Comparison of ENCODE assay signal across 25 cellular contexts in genomic region chr9:2889023-2889422, GRCh38.
"Had no signal": no experiment of that assay in that cellular context is flagged by ENCODE, and none has a peak within 500 bp of the region (broad histone marks: within the 10 kb centered on the region; RNA-seq: fewer than 3 reads in every experiment).

No MANE protein-coding gene starts in this region.

- H3K9me3 ChIP-seq: neutrophil, ovary, right atrium auricular region, right lobe of liver, stomach, testis, thyroid gland, transverse colon, upper lobe of left lung, vagina had no signal

- DNase-seq: islet precursor cell; left ventricle myocardium inferior; mesendoderm; naive B cell; natural killer cell; nephron progenitor cell; ovary; right lobe of liver; stimulated activated CD4-positive, alpha-beta T cell treated with anti-CD3 and anti-CD28 coated beads, Interleukin-12 subunit alpha, Interleukin-12 subunit beta, amount 100 ng/mL, for 4 hours; stimulated activated CD4-positive, alpha-beta T cell treated with anti-CD3 and anti-CD28 coated beads, Interleukin-15, amount 100 ng/mL, for 24 hours; stimulated activated CD4-positive, alpha-beta T cell treated with anti-CD3 and anti-CD28 coated beads, Interleukin-2, amount 100 ng/mL, for 24 hours; stimulated activated CD4-positive, alpha-beta T cell treated with anti-CD3 and anti-CD28 coated beads, Interleukin-4, amount 100 ng/mL, for 1 hour; stimulated activated naive B cell treated with anti-CD40 and anti-IgM and Interleukin-4, amounts not matched to agents 10 μg/mL and 1 μg/mL and 100 μg/mL, for 72 hours; stimulated activated naive CD8-positive, alpha-beta T cell treated with anti-CD3 and anti-CD28 coated beads, Interleukin-15, Interleukin-2, amounts not matched to agents 100 U/mL and 50 U/mL, for 24 hours; stomach; testis; thyroid gland; transverse colon; upper lobe of left lung had no signal

- H2AFZ ChIP-seq: neural progenitor cell had no signal

- H3K36me3 ChIP-seq: left ventricle myocardium inferior, neural progenitor cell, neutrophil, ovary, right atrium auricular region, right lobe of liver, stomach, thyroid gland, transverse colon, upper lobe of left lung, vagina had no signal

- H3K4me3 ChIP-seq: left ventricle myocardium inferior, lung, neural progenitor cell, ovary, right atrium auricular region, right lobe of liver, skin epidermis, stomach, testis, thyroid gland, transverse colon, upper lobe of left lung, vagina had no signal

- H3K4me2 ChIP-seq: neural progenitor cell had no signal

- H3K27me3 ChIP-seq: neutrophil, ovary, right atrium auricular region, right lobe of liver, stomach, testis, thyroid gland, transverse colon, upper lobe of left lung, vagina had no signal

- ATAC-seq: natural killer cell; right lobe of liver; stimulated activated naive B cell treated with anti-CD40 and anti-IgM and Interleukin-4, amounts not matched to agents 10 μg/mL and 1 μg/mL and 100 μg/mL, for 72 hours; stimulated activated naive CD8-positive, alpha-beta T cell treated with anti-CD3 and anti-CD28 coated beads, Interleukin-15, Interleukin-2, amounts not matched to agents 100 U/mL and 50 U/mL, for 24 hours had no signal

- H3K4me1 ChIP-seq: left ventricle myocardium inferior, neural progenitor cell, right atrium auricular region, right lobe of liver, stomach, testis, thyroid gland, transverse colon, upper lobe of left lung, vagina had no signal

- H3K9ac ChIP-seq: neural progenitor cell had no signal

- H3K27ac ChIP-seq: left ventricle myocardium inferior, neural progenitor cell, neutrophil, ovary, right atrium auricular region, right lobe of liver, skin epidermis, stomach, testis, thyroid gland, transverse colon, upper lobe of left lung, vagina had no signal
